ENCODE assay signal across 2 cellular contexts in genomic region chr3:126927846-126928245, GRCh38.
TF ChIP-seq lines count a peak whose summit lies in the region.

No MANE protein-coding gene starts in this region.

TF ChIP-seq in GM23338, 12 proteins besides CTCF, POLR2A, EP300 and RAD21:
- TF ChIP-seq POLR2AphosphoS5 (IDR thresholded peaks at IDR 0.05; ENCODE audit: low read depth) (no peak), ZNF462 (CRISPR knock-in tag; IDR thresholded peaks at IDR 0.05) (no peak)
- TF ChIP-seq, protein P1, sequence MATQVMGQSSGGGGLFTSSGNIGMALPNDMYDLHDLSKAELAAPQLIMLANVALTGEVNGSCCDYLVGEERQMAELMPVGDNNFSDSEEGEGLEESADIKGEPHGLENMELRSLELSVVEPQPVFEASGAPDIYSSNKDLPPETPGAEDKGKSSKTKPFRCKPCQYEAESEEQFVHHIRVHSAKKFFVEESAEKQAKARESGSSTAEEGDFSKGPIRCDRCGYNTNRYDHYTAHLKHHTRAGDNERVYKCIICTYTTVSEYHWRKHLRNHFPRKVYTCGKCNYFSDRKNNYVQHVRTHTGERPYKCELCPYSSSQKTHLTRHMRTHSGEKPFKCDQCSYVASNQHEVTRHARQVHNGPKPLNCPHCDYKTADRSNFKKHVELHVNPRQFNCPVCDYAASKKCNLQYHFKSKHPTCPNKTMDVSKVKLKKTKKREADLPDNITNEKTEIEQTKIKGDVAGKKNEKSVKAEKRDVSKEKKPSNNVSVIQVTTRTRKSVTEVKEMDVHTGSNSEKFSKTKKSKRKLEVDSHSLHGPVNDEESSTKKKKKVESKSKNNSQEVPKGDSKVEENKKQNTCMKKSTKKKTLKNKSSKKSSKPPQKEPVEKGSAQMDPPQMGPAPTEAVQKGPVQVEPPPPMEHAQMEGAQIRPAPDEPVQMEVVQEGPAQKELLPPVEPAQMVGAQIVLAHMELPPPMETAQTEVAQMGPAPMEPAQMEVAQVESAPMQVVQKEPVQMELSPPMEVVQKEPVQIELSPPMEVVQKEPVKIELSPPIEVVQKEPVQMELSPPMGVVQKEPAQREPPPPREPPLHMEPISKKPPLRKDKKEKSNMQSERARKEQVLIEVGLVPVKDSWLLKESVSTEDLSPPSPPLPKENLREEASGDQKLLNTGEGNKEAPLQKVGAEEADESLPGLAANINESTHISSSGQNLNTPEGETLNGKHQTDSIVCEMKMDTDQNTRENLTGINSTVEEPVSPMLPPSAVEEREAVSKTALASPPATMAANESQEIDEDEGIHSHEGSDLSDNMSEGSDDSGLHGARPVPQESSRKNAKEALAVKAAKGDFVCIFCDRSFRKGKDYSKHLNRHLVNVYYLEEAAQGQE (IDR thresholded peaks at IDR 0.05; ENCODE audit: unreplicated experiment) = no peak

TF ChIP-seq in endothelial cell of umbilical vein, 7 proteins besides CTCF, POLR2A, EP300 and RAD21:
- TF ChIP-seq MYC (IDR thresholded peaks at IDR 0.05; ENCODE audit: low read depth, low read length) = no peak
